Comparison of ENCODE assay signal across 21 cellular contexts in the genomic region with DNA sequence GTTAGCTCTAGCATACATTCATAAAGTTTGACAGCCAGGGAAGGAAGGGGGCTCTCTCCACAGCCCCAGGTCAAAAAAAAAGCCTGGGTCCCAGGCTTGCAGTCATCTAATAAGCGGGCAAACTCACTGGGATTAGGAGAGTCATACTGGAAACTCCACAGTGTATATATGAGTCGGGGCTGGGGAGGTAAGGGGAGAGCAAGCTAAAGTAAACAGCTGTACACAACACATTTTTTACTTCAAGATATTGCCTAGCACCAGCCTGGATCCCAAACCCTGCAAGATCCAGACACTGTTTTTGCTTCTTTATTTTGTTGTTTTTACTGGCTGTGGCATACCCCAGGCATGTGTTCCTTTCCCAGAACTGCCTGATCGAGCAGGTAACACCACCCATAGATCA.
A peak's percentile ranks its signal among the peaks of the same experiment; 100 is the strongest.
DNase-seq lines count a peak whose midpoint lies in the region; ATAC-seq, FAIRE-seq and TF ChIP-seq lines count a peak whose summit lies in the region.
"Had no signal": no experiment of that assay in that cellular context is flagged by ENCODE, and none has a peak within 500 bp of the region (broad histone marks: within the 10 kb centered on the region; RNA-seq: fewer than 3 reads in every experiment).

No MANE protein-coding gene starts in this region.

- CTCF ChIA-PET in A549 (lab: Yijun Ruan, JAX) (no interaction called here), H1 (lab: Charles Lee; ENCODE audit: partially characterized antibody) (interaction anchor here (0.7 kb wide), 1 partner anchor 45 kb away, joined by 3 read pairs; no protein-coding TSS in a partner anchor)

- peak overlapping the region; percentile 37 to 46; a peak in 5 of 6 replicates for H3K27ac ChIP-seq in A549
- no peak overlapping the region for H3K27ac ChIP-seq in H1 (ENCODE audit: low read depth, low read length)
- peak overlapping the region; percentile 23 for H3K27ac ChIP-seq in mesodermal cell (ENCODE audit: low read depth, low read length, severe bottlenecking)
- H3K27ac ChIP-seq: HL-60, vagina had no signal

- no peak overlapping the region for H4K5ac ChIP-seq in H1 (ENCODE audit: insufficient read length, low read depth, low read length)

- H3K79me1 ChIP-seq in H1 (ENCODE audit: low read depth, low read length), result no peaks in the 10 kb centered on the region

- H2BK5ac ChIP-seq in H1 (ENCODE audit: low read depth, low read length), result no peak overlapping the region

- H2BK12ac ChIP-seq in H1 (ENCODE audit: low read depth, low read length), result no peak overlapping the region

- in situ Hi-C loops in KBM-7 (cut with MboI; ENCODE audit: low pct_unique_long_range_greater_than_20kb, low sequenced_read_pairs), result no loop called here

- FAIRE-seq in A549 (lab: Jason Lieb, UNC) (no peak), H1 (lab: Jason Lieb, UNC) (no peak)

- no peak overlapping the region for H4K91ac ChIP-seq in H1 (replicated peaks; ENCODE audit: insufficient read length, low read length)

- H2BK20ac ChIP-seq in H1 (ENCODE audit: low read length), result no peak overlapping the region

- POLR2A ChIA-PET in A549 (lab: Yijun Ruan, JAX), result no interaction called here
- POLR2A ChIA-PET in H1 (lab: Charles Lee; ENCODE audit: partially characterized antibody), result no interaction called here

- H2AK5ac ChIP-seq in H1 (ENCODE audit: low read depth, low read length), result no peak overlapping the region

- no peak for TF ChIP-seq POLR2A in A549 (IDR thresholded peaks at IDR 0.05; ENCODE audit: low read length)
- TF ChIP-seq POLR2A in H1 (IDR thresholded peaks at IDR 0.05; ENCODE audit: control extremely low read depth in 1 of 2, low read depth in 2 of 2, low read length in 2 of 2), result no peak

- peaks cover 1% of the 10 kb centered on the region; the same call in 1 of the 2 replicates for H3K23me2 ChIP-seq in H1 (ENCODE audit: low read depth, low read length)

- no peak overlapping the region for H3K56ac ChIP-seq in H1 (replicated peaks; ENCODE audit: insufficient read length, low read depth, low read length)

- H2BK15ac ChIP-seq in H1 (ENCODE audit: low read length), result no peak overlapping the region

- H3K4me3 ChIP-seq in A549 (no peak overlapping the region), H1 (ENCODE audit: extremely low read depth in 1 of 4, insufficient read depth in 2 of 4, low read depth in 3 of 4, low read length in 4 of 4) (no peak overlapping the region), mesodermal cell (ENCODE audit: extremely low read depth, insufficient read depth, low read length, poor library complexity, severe bottlenecking) (no peak overlapping the region)
- H3K4me3 ChIP-seq: skin epidermis, vagina had no signal

- TF ChIP-seq RAD21 in A549 (conservative IDR thresholded peaks at IDR 0.05 in 1 of 2, IDR thresholded peaks at IDR 0.05 in 1 of 2) (no peak), H1 (IDR thresholded peaks at IDR 0.05 in 1 of 2, conservative IDR thresholded peaks at IDR 0.05 in 1 of 2; ENCODE audit: low read depth in 2 of 2, low read length in 2 of 2) (no peak)

- H3K4me1 ChIP-seq in A549 (peaks cover 27% of the 10 kb centered on the region), H1 (replicated peaks in 1 of 4; ENCODE audit: control insufficient read depth in 3 of 4, insufficient read depth in 4 of 4, low read length in 3 of 4) (no peaks in the 10 kb centered on the region), mesodermal cell (ENCODE audit: control insufficient read depth, insufficient read depth, low read length, poor library complexity, severe bottlenecking) (peaks cover 16% of the 10 kb centered on the region)

- H3K18ac ChIP-seq in H1 (ENCODE audit: extremely low read depth, low read length), result no peak overlapping the region

- H3K9ac ChIP-seq in H1 (replicated peaks in 1 of 4; ENCODE audit: extremely low read depth in 1 of 4, low read depth in 3 of 4, low read length in 3 of 4), result no peak overlapping the region

- peak; percentile 13 to 56; a peak in 2 of 6 replicates for ATAC-seq in A549
- ATAC-seq: stimulated activated naive B cell treated with anti-CD40 and anti-IgM and Interleukin-4, amounts not matched to agents 10 μg/mL and 1 μg/mL and 100 μg/mL, for 72 hours had no signal

- H3K4me2 ChIP-seq in A549 (peak overlapping the region; percentile 22), H1 (ENCODE audit: insufficient read depth in 1 of 2, low read depth in 2 of 2, low read length in 2 of 2) (no peak overlapping the region)

- H2AFZ ChIP-seq in H1 (ENCODE audit: low read length), result 0 out of 2 replicates have a peak overlapping the region, but pooled peaks have one; percentile 13

- no peak for DNase-seq in A549 (ENCODE audit: low read depth in 1 of 2, low spot score in 1 of 2)
- peak; percentile 16 for DNase-seq in HCEC 1CT
- DNase-seq in H1 (ENCODE audit: low read depth in 1 of 2, low spot score in 2 of 2), result no peak
- no peak for DNase-seq in AML-193 (lab: John Stamatoyannopoulos, UW)
- DNase-seq in NCI-H345 treated with DMSO at 0.1 percent for 48 hours (lab: John Stamatoyannopoulos, UW; ENCODE audit: unreplicated experiment), result no peak
- no peak for DNase-seq in stimulated activated CD4-positive, alpha-beta T cell treated with anti-CD3 and anti-CD28 coated beads, Interleukin-4, amount 100 ng/mL, for 1 hour
- DNase-seq in KBM-7, result no peak
- DNase-seq: activated CD4-positive, alpha-beta T cell treated with anti-CD3 and anti-CD28 coated beads for 4 hours; activated naive CD4-positive, alpha-beta T cell treated with anti-CD3 and anti-CD28 coated beads, Interleukin-2, amount 50 U/mL, for 16 hours; caudate nucleus; effector CD8-positive, alpha-beta T cell; KG1; NCI-H1417 treated with DMSO at 0.1 percent for 48 hours; NCI-H2227 treated with DMSO at 0.1 percent for 48 hours; occipital lobe; SHP77 treated with DMSO at 0.1 percent for 48 hours; stimulated activated naive B cell treated with anti-CD40 and anti-IgM and Interleukin-4, amounts not matched to agents 10 μg/mL and 1 μg/mL and 100 μg/mL, for 72 hours had no signal

- H3K23ac ChIP-seq in H1 (ENCODE audit: insufficient read length), result no peak overlapping the region

- no peak overlapping the region for H4K8ac ChIP-seq in H1 (ENCODE audit: extremely low read depth, insufficient read depth, low read length)

- no peak for TF ChIP-seq EP300 in A549 (IDR thresholded peaks at IDR 0.05)
- no peak for TF ChIP-seq EP300 in H1 (IDR thresholded peaks at IDR 0.05; ENCODE audit: borderline replicate concordance in 1 of 2, low read depth in 2 of 2, low read length in 2 of 2)

- no peak for TF ChIP-seq CTCF in A549 (IDR thresholded peaks at IDR 0.05)
- TF ChIP-seq CTCF in H1 (IDR thresholded peaks at IDR 0.05; ENCODE audit: control extremely low read depth in 1 of 3, insufficient read depth in 1 of 3, low read depth in 1 of 3, low read length in 3 of 3), result no peak

- WGBS in A549 (ENCODE audit: missing lambda C conversion rate), result 41% methylated on average over 3 of the region's 3 CpGs
- WGBS in H1 (ENCODE audit: extremely low coverage in 1 of 2, insufficient coverage in 1 of 2, insufficient read length in 1 of 2, insufficient replicate concordance in 2 of 2, low coverage in 1 of 2, low lambda C conversion rate in 2 of 2, missing lambda C conversion rate in 1 of 2), 2 experiments, result 90% methylated on average over 3 of the region's 3 CpGs; no CpG with 5 or more reads in 1 of the 2 experiments
- 100% methylated on average over 2 of the region's 3 CpGs; no CpG with 5 or more reads in 1 of the 2 experiments for WGBS in mesodermal cell (ENCODE audit: insufficient coverage in 2 of 2), 2 experiments

- H3K4ac ChIP-seq in H1 (replicated peaks; ENCODE audit: insufficient read length, low read depth, low read length), result no peak overlapping the region

- H3K14ac ChIP-seq in H1 (ENCODE audit: insufficient read length), result no peak overlapping the region

- no peaks in the 10 kb centered on the region for H3K27me3 ChIP-seq in H1 (replicated peaks in 1 of 4; ENCODE audit: control insufficient read depth in 3 of 4, extremely low read depth in 1 of 4, insufficient read depth in 3 of 4, low read length in 3 of 4)
- H3K27me3 ChIP-seq: vagina had no signal

- no peaks in the 10 kb centered on the region for H3K79me2 ChIP-seq in H1 (ENCODE audit: control insufficient read depth in 1 of 2, insufficient read depth in 2 of 2, low read length in 2 of 2)

- H4K20me1 ChIP-seq in H1 (replicated peaks in 1 of 2; ENCODE audit: control insufficient read depth in 1 of 2, insufficient read depth in 2 of 2, low read length in 2 of 2), result no peaks in the 10 kb centered on the region

- no peaks in the 10 kb centered on the region for H3K9me3 ChIP-seq in A549
- no peaks in the 10 kb centered on the region for H3K9me3 ChIP-seq in H1 (ENCODE audit: insufficient read depth in 2 of 2, low read depth in 1 of 2, low read length in 1 of 2)
- H3K9me3 ChIP-seq in mesodermal cell (ENCODE audit: control insufficient read depth, low read length), result no peaks in the 10 kb centered on the region
- H3K9me3 ChIP-seq: vagina had no signal

- no peak overlapping the region for H2BK120ac ChIP-seq in H1 (replicated peaks; ENCODE audit: low read depth, low read length)

- H3K36me3 ChIP-seq in H1 (ENCODE audit: control insufficient read depth in 2 of 4, insufficient read depth in 4 of 4, low read length in 3 of 4) (no peaks in the 10 kb centered on the region), mesodermal cell (ENCODE audit: control insufficient read depth, insufficient read depth, low read length) (no peaks in the 10 kb centered on the region)
- H3K36me3 ChIP-seq: vagina had no signal

TF ChIP-seq in A549, 52 proteins besides CTCF, POLR2A, EP300 and RAD21 (continues in another document):
- no peak for TF ChIP-seq FOXS1 (CRISPR knock-in tag; IDR thresholded peaks at IDR 0.05)
- no peak for TF ChIP-seq ZSCAN20 (CRISPR knock-in tag; IDR thresholded peaks at IDR 0.05)
- TF ChIP-seq JUN (IDR thresholded peaks at IDR 0.05), result no peak
- no peak for TF ChIP-seq SREBF2 (IDR thresholded peaks at IDR 0.05)

TF ChIP-seq in H1, 55 proteins besides CTCF, POLR2A, EP300 and RAD21:
- TF ChIP-seq TCF12 (IDR thresholded peaks at IDR 0.05; ENCODE audit: low read depth, low read length) (no peak), CHD2 (IDR thresholded peaks at IDR 0.05; ENCODE audit: low read length) (no peak), KDM1A (IDR thresholded peaks at IDR 0.05; ENCODE audit: borderline replicate concordance, low read length) (no peak), SUZ12 (IDR thresholded peaks at IDR 0.05; ENCODE audit: low read length) (no peak), CEBPB (IDR thresholded peaks at IDR 0.05; ENCODE audit: low read depth, low read length) (no peak), POU5F1 (IDR thresholded peaks at IDR 0.05; ENCODE audit: low read depth, low read length) (no peak), KDM4A (IDR thresholded peaks at IDR 0.05; ENCODE audit: low read depth, low read length, severe bottlenecking) (no peak), BRCA1 (IDR thresholded peaks at IDR 0.05; ENCODE audit: low read depth, low read length) (no peak), EGR1 (IDR thresholded peaks at IDR 0.05; ENCODE audit: borderline replicate concordance, low read depth, low read length) (no peak)
